8 cellular contexts compared by ENCODE assay signal in genomic region chr6:53484409-53485280, GRCh38.
DNase-seq lines count a peak whose midpoint lies in the region; ATAC-seq and TF ChIP-seq lines count a peak whose summit lies in the region.

No MANE protein-coding gene starts in this region.

- peaks cover 3% of the 10 kb centered on the region; the same call in 1 of the 2 replicates for H3K27me3 ChIP-seq in BJ (ENCODE audit: control insufficient read depth, insufficient read depth, low read length)

- H3K4me3 ChIP-seq in BJ (ENCODE audit: low read depth, low read length) = no peak overlapping the region

- H3K36me3 Mint-ChIP-seq in effector memory CD8-positive, alpha-beta T cell (ENCODE audit: insufficient read depth) = no peaks in the 10 kb centered on the region

- H3K9me3 Mint-ChIP-seq in effector memory CD8-positive, alpha-beta T cell = no peaks in the 10 kb centered on the region

- peak; percentile 88 for TF ChIP-seq CTCF in BJ (IDR thresholded peaks at IDR 0.05; ENCODE audit: insufficient read depth, low read depth, low read length)

- peaks cover 44 to 46% of the 10 kb centered on the region in 2 donors for H3K27me3 Mint-ChIP-seq in effector memory CD8-positive, alpha-beta T cell

- ATAC-seq in effector memory CD8-positive, alpha-beta T cell (replicated peaks) = peak; percentile 83
- no peak for ATAC-seq in HG03378 (IDR thresholded peaks at IDR 0.05; ENCODE audit: unreplicated experiment)

- no peak overlapping the region for H3K4me3 Mint-ChIP-seq in effector memory CD8-positive, alpha-beta T cell

- POLR2A ChIA-PET in BJ (lab: Charles Lee) (interaction anchor here (0.6 to 0.7 kb wide), 2 partner anchors 195 to 371 kb away, joined by 3 to 6 read pairs; no protein-coding TSS in a partner anchor), HEK293T (lab: Yijun Ruan, JAX) (no interaction called here)

- H3K4me1 Mint-ChIP-seq in effector memory CD8-positive, alpha-beta T cell (ENCODE audit: low read depth in 2 of 2) = peaks cover 0 to 9% of the 10 kb centered on the region in 2 donors

- no peaks in the 10 kb centered on the region for H3K36me3 ChIP-seq in BJ (ENCODE audit: control insufficient read depth, insufficient read depth, low read length)

- DNase-seq in BJ (ENCODE audit: low read depth) = no peak
- DNase-seq in HEK293T (ENCODE audit: extremely low spot score) = peak; percentile 42
- DNase-seq in NCI-H69 (lab: John Stamatoyannopoulos, UW) = peak; percentile 79
- peak; percentile 60 to 73 for DNase-seq in activated CD4-positive, alpha-beta T cell treated with anti-CD3 and anti-CD28 coated beads, Interleukin-2, amount 50 U/mL, for 4 hours
- peak; percentile 74 to 80 (median 79) for DNase-seq in effector memory CD8-positive, alpha-beta T cell
- peak; percentile 82 for DNase-seq in mucosa of gallbladder (ENCODE audit: low spot score)
- DNase-seq in stimulated activated CD8-positive, alpha-beta memory T cell treated with anti-CD3 and anti-CD28 coated beads, Interleukin-7, amount 100 ng/mL, for 4 hours (ENCODE audit: low read depth in 2 of 2) = peak; percentile 12 to 54

- H3K27ac Mint-ChIP-seq in effector memory CD8-positive, alpha-beta T cell = no peak overlapping the region

- CTCF ChIA-PET in BJ (lab: Yijun Ruan, JAX) (interaction anchor here (0.6 to 8.2 kb wide), 43 partner anchors 9 to 491 kb away, joined by 3 to 143 read pairs (median 4); partner anchors contain the start of genes ELOVL5 and FBXO9), HEK293T (lab: Yijun Ruan, JAX) (interaction anchor here (0.9 to 1.6 kb wide), 8 partner anchors 8 to 316 kb away, joined by 3 to 10 read pairs (median 4); no protein-coding TSS in a partner anchor)

TF ChIP-seq in HEK293T, 16 proteins besides CTCF, POLR2A, EP300 and RAD21:
- TF ChIP-seq CTBP1 (IDR thresholded peaks at IDR 0.05; ENCODE audit: borderline replicate concordance) (no peak), FOXM1 (IDR thresholded peaks at IDR 0.05; ENCODE audit: borderline replicate concordance) (no peak), HDGF (IDR thresholded peaks at IDR 0.05; ENCODE audit: borderline replicate concordance) (no peak), SUZ12 (IDR thresholded peaks at IDR 0.05) (no peak), SP1 (IDR thresholded peaks at IDR 0.05) (no peak), ARNT (IDR thresholded peaks at IDR 0.05) (no peak), FOXA1 (IDR thresholded peaks at IDR 0.05) (no peak), ZNF384 (IDR thresholded peaks at IDR 0.05) (no peak), ELF4 (IDR thresholded peaks at IDR 0.05) (no peak), NFRKB (IDR thresholded peaks at IDR 0.05) (no peak), BHLHE40 (IDR thresholded peaks at IDR 0.05; ENCODE audit: borderline replicate concordance) (no peak), FOXK2 (IDR thresholded peaks at IDR 0.05) (no peak), LEF1 (IDR thresholded peaks at IDR 0.05; ENCODE audit: borderline replicate concordance) (no peak), TARDBP (IDR thresholded peaks at IDR 0.05) (no peak), L3MBTL2 (conservative IDR thresholded peaks at IDR 0.05) (no peak)
- TF ChIP-seq, protein P1, sequence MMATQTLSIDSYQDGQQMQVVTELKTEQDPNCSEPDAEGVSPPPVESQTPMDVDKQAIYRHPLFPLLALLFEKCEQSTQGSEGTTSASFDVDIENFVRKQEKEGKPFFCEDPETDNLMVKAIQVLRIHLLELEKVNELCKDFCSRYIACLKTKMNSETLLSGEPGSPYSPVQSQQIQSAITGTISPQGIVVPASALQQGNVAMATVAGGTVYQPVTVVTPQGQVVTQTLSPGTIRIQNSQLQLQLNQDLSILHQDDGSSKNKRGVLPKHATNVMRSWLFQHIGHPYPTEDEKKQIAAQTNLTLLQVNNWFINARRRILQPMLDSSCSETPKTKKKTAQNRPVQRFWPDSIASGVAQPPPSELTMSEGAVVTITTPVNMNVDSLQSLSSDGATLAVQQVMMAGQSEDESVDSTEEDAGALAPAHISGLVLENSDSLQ (IDR thresholded peaks at IDR 0.05) = no peak
